23 cellular contexts compared by ENCODE assay signal in the genomic region with DNA sequence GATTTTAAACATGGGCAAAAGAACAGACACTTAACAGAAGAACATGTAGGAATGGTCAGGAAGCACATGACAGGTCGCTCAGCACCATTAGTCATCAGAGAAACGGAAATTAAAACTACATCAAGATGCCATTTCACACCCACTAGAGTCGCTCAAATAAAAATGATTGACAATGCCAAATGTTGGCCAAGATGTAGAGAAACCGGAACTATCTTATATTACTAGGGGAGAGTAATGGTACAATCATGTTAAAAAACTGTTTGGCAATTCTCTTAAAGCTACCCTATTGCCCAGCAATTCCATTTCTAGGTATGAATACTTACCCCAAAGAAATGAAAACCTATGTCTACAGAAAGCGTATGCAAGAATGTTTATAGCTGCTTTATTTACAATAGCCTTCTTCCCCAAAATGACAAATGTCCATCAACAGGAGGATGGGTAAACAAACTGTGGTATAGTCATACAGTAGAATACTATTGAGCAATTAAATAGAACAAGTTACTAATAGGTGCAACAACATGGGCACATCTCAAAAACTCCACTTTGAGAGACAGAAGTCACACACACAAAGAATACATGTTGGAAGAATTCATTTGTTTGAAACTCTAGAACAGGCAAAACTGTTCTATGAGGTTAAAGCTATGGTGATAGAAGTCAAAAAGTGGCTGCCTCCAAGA.
A peak's percentile ranks its signal among the peaks of the same experiment; 100 is the strongest.
DNase-seq lines count a peak whose midpoint lies in the region; ATAC-seq, FAIRE-seq and TF ChIP-seq lines count a peak whose summit lies in the region.
"Had no signal": no experiment of that assay in that cellular context is flagged by ENCODE, and none has a peak within 500 bp of the region (broad histone marks: within the 10 kb centered on the region; RNA-seq: fewer than 3 reads in every experiment).

No MANE protein-coding gene starts in this region.

- peak; percentile 26 for DNase-seq in ELR (ENCODE audit: low read depth)
- peak; percentile 33 for DNase-seq in MV-4-11 (lab: John Stamatoyannopoulos, UW)
- DNase-seq in endothelial cell of umbilical vein (ENCODE audit: low read depth, low spot score): peak; percentile 32
- no peak for DNase-seq in psoas muscle
- no peak for DNase-seq in NCI-H82 treated with DMSO at 0.1 percent for 48 hours (lab: John Stamatoyannopoulos, UW; ENCODE audit: unreplicated experiment)
- no peak for DNase-seq in brain microvascular endothelial cell
- DNase-seq in osteocyte (ENCODE audit: extremely low spot score, unreplicated experiment): no peak
- DNase-seq: activated CD8-positive, alpha-beta T cell treated with anti-CD3 and anti-CD28 coated beads for 36 hours; activated T-cell treated with anti-CD3 and anti-CD28 coated beads, Interleukin-2, amount 50 U/mL, for 48 hours; EL; erythroblast; H7; left ventricle myocardium inferior; NCI-H1105 treated with DMSO at 0.1 percent for 48 hours; NCI-H774; ovary; small intestine; stimulated activated CD4-positive, alpha-beta T cell treated with anti-CD3 and anti-CD28 coated beads, Interleukin-4, amount 100 ng/mL, for 24 hours; T-cell had no signal

- no peaks in the 10 kb centered on the region for H4K20me1 ChIP-seq in endothelial cell of umbilical vein (replicated peaks; ENCODE audit: control insufficient read depth, extremely low read depth, insufficient read depth, low read length)

- H3K9me3 ChIP-seq in endothelial cell of umbilical vein (replicated peaks; ENCODE audit: control insufficient read depth, insufficient read depth, low read length) (no peaks in the 10 kb centered on the region), psoas muscle (no peaks in the 10 kb centered on the region)
- H3K9me3 ChIP-seq: ovary had no signal

- no peak overlapping the region for H3K27ac ChIP-seq in endothelial cell of umbilical vein (ENCODE audit: insufficient read depth, low read depth, low read length)
- H3K27ac ChIP-seq in psoas muscle: peak overlapping the region; percentile 89
- H3K27ac ChIP-seq in brain microvascular endothelial cell: no peak overlapping the region
- H3K27ac ChIP-seq: ovary had no signal

- no peaks in the 10 kb centered on the region for H3K9me1 ChIP-seq in endothelial cell of umbilical vein (replicated peaks; ENCODE audit: control insufficient read depth, extremely low read depth, insufficient read depth, low read length)

- no peak for FAIRE-seq in endothelial cell of umbilical vein (lab: Jason Lieb, UNC)
- FAIRE-seq: small intestine, urothelium cell line had no signal

- peaks cover 10% of the 10 kb centered on the region for H3K9me3 Mint-ChIP-seq in osteocyte (ENCODE audit: unreplicated experiment)
- H3K9me3 Mint-ChIP-seq: activated naive CD4-positive, alpha-beta T cell treated with anti-CD3 and anti-CD28 coated beads, Interleukin-2, amount 50 U/mL, for 24 hours had no signal

- CTCF ChIA-PET in endothelial cell of umbilical vein (lab: Charles Lee): interaction anchor here (1.0 kb wide), 1 partner anchor 10 kb away, joined by 3 read pairs; no protein-coding TSS in a partner anchor

- WGBS in psoas muscle, 3 donors: 28 to 45% (median 38%) methylated on average over 5 of the region's 5 CpGs

- H3K4me1 ChIP-seq in endothelial cell of umbilical vein (ENCODE audit: control insufficient read depth, extremely low read depth, insufficient read depth, low read length) (peaks cover 4% of the 10 kb centered on the region), psoas muscle (peaks cover 33% of the 10 kb centered on the region)

- TF ChIP-seq CTCF in endothelial cell of umbilical vein (IDR thresholded peaks at IDR 0.05; ENCODE audit: extremely low read depth in 1 of 2, insufficient read depth in 1 of 2, low read depth in 1 of 2, low read length in 2 of 2): no peak
- TF ChIP-seq CTCF in psoas muscle (IDR thresholded peaks at IDR 0.05): no peak
- TF ChIP-seq CTCF in brain microvascular endothelial cell (IDR thresholded peaks at IDR 0.05; ENCODE audit: low read depth, low read length, missing control alignments): no peak
- TF ChIP-seq CTCF in osteocyte (IDR thresholded peaks at IDR 0.05): no peak

- H2AFZ ChIP-seq in endothelial cell of umbilical vein (ENCODE audit: low read depth, low read length): no peak overlapping the region

- no peaks in the 10 kb centered on the region for H3K36me3 ChIP-seq in endothelial cell of umbilical vein (ENCODE audit: control insufficient read depth in 2 of 2, extremely low read depth in 1 of 2, insufficient read depth in 2 of 2, low read length in 2 of 2)
- no peaks in the 10 kb centered on the region for H3K36me3 ChIP-seq in psoas muscle (ENCODE audit: insufficient read depth in 1 of 2, low read depth in 1 of 2)
- H3K36me3 ChIP-seq in brain microvascular endothelial cell (replicated peaks): no peaks in the 10 kb centered on the region
- H3K36me3 ChIP-seq: left ventricle myocardium inferior, ovary had no signal

- no peak overlapping the region for H3K27ac Mint-ChIP-seq in osteocyte (ENCODE audit: unreplicated experiment)
- H3K27ac Mint-ChIP-seq: activated CD8-positive, alpha-beta T cell treated with anti-CD3 and anti-CD28 coated beads for 36 hours; activated naive CD4-positive, alpha-beta T cell treated with anti-CD3 and anti-CD28 coated beads, Interleukin-2, amount 50 U/mL, for 24 hours; T-cell had no signal

- H3K27me3 Mint-ChIP-seq in osteocyte (ENCODE audit: unreplicated experiment): peaks cover 8% of the 10 kb centered on the region

- BruUV-seq in endothelial cell of umbilical vein (replicated peaks; lab: Mats Ljungman, UMichigan): no TSS peak

- H3K79me2 ChIP-seq in endothelial cell of umbilical vein (ENCODE audit: control insufficient read depth, insufficient read depth, low read length): no peaks in the 10 kb centered on the region

- H3K4me3 ChIP-seq in endothelial cell of umbilical vein (replicated peaks in 1 of 3; ENCODE audit: insufficient read depth in 1 of 3, low read depth in 1 of 3, low read length in 3 of 3) (no peak overlapping the region), psoas muscle (peak overlapping the region; percentile 24), brain microvascular endothelial cell (ENCODE audit: low read depth, low read length) (no peak overlapping the region)
- H3K4me3 ChIP-seq: left ventricle myocardium inferior, ovary had no signal

- TF ChIP-seq POLR2A in endothelial cell of umbilical vein (IDR thresholded peaks at IDR 0.05; ENCODE audit: low read depth, low read length): no peak

- POLR2A ChIA-PET in endothelial cell of umbilical vein (lab: Charles Lee): no interaction called here

- intact Hi-C loops in endothelial cell of umbilical vein (cut with micrococcal nuclease) (loop anchor here (5.0 kb wide), 1 partner anchor 91 kb away; a partner anchor contains a TSS), psoas muscle (cut with DNase I) (no loop called here)

- no peak overlapping the region for H3K4me3 Mint-ChIP-seq in osteocyte (ENCODE audit: unreplicated experiment)
- H3K4me3 Mint-ChIP-seq: activated CD8-positive, alpha-beta T cell treated with anti-CD3 and anti-CD28 coated beads for 36 hours; activated naive CD4-positive, alpha-beta T cell treated with anti-CD3 and anti-CD28 coated beads, Interleukin-2, amount 50 U/mL, for 24 hours; brain; T-cell had no signal

- in situ Hi-C loops in brain microvascular endothelial cell (cut with HindIII; ENCODE audit: low pct_ligation_motif_present, low sequenced_read_pairs): no loop called here

- H3K27me3 ChIP-seq in endothelial cell of umbilical vein (ENCODE audit: control insufficient read depth in 2 of 2, insufficient read depth in 2 of 2, low read length in 2 of 2) (no peaks in the 10 kb centered on the region), psoas muscle (ENCODE audit: insufficient read depth in 3 of 3, low read length in 2 of 3) (no peaks in the 10 kb centered on the region), brain microvascular endothelial cell (replicated peaks) (no peaks in the 10 kb centered on the region)
- H3K27me3 ChIP-seq: ovary had no signal

- dilution Hi-C loops in endothelial cell of umbilical vein (cut with MboI; ENCODE audit: extremely low pct_ligation_motif_present, low sequenced_read_pairs): no loop called here

- no peak overlapping the region for H3K9ac ChIP-seq in endothelial cell of umbilical vein (replicated peaks; ENCODE audit: extremely low read depth, insufficient read depth, low read length)

- peaks cover 2% of the 10 kb centered on the region for H3K36me3 Mint-ChIP-seq in osteocyte (ENCODE audit: unreplicated experiment)
- H3K36me3 Mint-ChIP-seq: activated naive CD4-positive, alpha-beta T cell treated with anti-CD3 and anti-CD28 coated beads, Interleukin-2, amount 50 U/mL, for 24 hours; brain; T-cell had no signal

- peak; percentile 78 to 91 (median 83) for ATAC-seq in psoas muscle
- ATAC-seq in GM21717 (IDR thresholded peaks at IDR 0.05; ENCODE audit: unreplicated experiment): no peak
- ATAC-seq: activated CD8-positive, alpha-beta T cell treated with anti-CD3 and anti-CD28 coated beads for 36 hours; T-cell had no signal

- H3K4me2 ChIP-seq in endothelial cell of umbilical vein (ENCODE audit: insufficient read depth, low read length): no peak overlapping the region

- no peaks in the 10 kb centered on the region for H3K4me1 Mint-ChIP-seq in osteocyte (ENCODE audit: unreplicated experiment)
- H3K4me1 Mint-ChIP-seq: activated naive CD4-positive, alpha-beta T cell treated with anti-CD3 and anti-CD28 coated beads, Interleukin-2, amount 50 U/mL, for 24 hours; T-cell had no signal

TF ChIP-seq in endothelial cell of umbilical vein, 7 proteins besides CTCF, POLR2A, EP300 and RAD21:
- TF ChIP-seq JUN (IDR thresholded peaks at IDR 0.05; ENCODE audit: borderline replicate concordance, insufficient read depth, insufficient read length, low read depth) (peak; percentile 28), FOS (IDR thresholded peaks at IDR 0.05; ENCODE audit: borderline replicate concordance, insufficient read depth, low read length) (no peak)

Comparison
In these comparisons a context has a peak if more than half of its experiments do, and no peak if none do; other contexts are left out.
1. DNase-seq: peak in ELR (single experiment), MV-4-11 (single experiment) and endothelial cell of umbilical vein (single experiment); none in psoas muscle (0 of 2), NCI-H82 treated with DMSO at 0.1 percent for 48 hours (single experiment), brain microvascular endothelial cell (single experiment) and osteocyte (single experiment).